8 cellular contexts compared by ENCODE assay signal in the genomic region with DNA sequence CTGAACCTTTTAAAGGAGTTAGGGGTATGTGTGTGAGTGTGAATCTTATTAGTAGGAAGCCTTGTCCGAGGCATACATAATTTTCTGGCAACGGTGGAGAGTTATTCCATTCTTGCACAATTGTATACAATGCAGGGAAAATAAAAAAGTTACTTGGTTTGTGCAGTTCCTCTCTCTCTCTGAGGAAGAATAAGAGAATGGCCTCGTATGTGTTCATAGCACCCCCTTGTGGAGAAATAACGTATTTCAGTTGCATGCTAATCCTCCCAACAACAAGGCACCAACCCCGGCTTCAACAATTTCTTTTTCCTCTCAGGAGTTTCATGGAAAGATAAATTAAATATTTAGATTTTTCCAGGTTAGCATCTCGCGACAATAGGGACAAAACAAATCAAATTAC. TPM values are rescaled to one million over a fixed set of nuclear protein-coding genes. Genes with fewer than 3 reads are reported as not detected.
DNase-seq lines count a peak whose midpoint lies in the region; ATAC-seq, FAIRE-seq and TF ChIP-seq lines count a peak whose summit lies in the region.

No MANE protein-coding gene starts in this region.

- 2 to 3% (median 2%) methylated on average over 7 of the region's 7 CpGs for WGBS in heart left ventricle, 4 donors

- FAIRE-seq in urothelium cell line (lab: Jason Lieb, UNC): no peak

- H3K36me3 ChIP-seq in heart left ventricle (no peaks in the 10 kb centered on the region), left lung (no peaks in the 10 kb centered on the region)

- H3K9me3 ChIP-seq in heart left ventricle (no peaks in the 10 kb centered on the region), left lung (no peaks in the 10 kb centered on the region)

- no peaks in the 10 kb centered on the region for H3K4me1 Mint-ChIP-seq in MCF 10A (ENCODE audit: insufficient read depth, unreplicated experiment)

- intact Hi-C loops in heart left ventricle (cut with DNase I): loop anchor here in 9 of 10 donors (1.0 to 10.0 kb wide), 7 partner anchors 448 to 620 kb away; no protein-coding TSS in a partner anchor
- intact Hi-C loops in cardiac septum (cut with DNase I): loop anchor here (10.0 kb wide), 1 partner anchor 550 kb away; no protein-coding TSS in a partner anchor
- intact Hi-C loops in MCF 10A (cut with micrococcal nuclease): loop anchor here (1.0 to 2.0 kb wide), 3 partner anchors 446 to 617 kb away; no protein-coding TSS in a partner anchor
- intact Hi-C loops in left lung (cut with DNase I): loop anchor here in 1 of 2 donors (10.0 kb wide), 1 partner anchor 550 kb away; no protein-coding TSS in a partner anchor

- DNase-seq in heart left ventricle (no peak), cardiac septum (ENCODE audit: low spot score) (no peak), MV-4-11 (lab: John Stamatoyannopoulos, UW) (peak; percentile 36), MCF 10A (ENCODE audit: unreplicated experiment) (peak; percentile 66), left lung (no peak), urothelium cell line (ENCODE audit: low spot score) (peak; percentile 7)
- no peak for DNase-seq in activated CD4-positive, CD25-positive, alpha-beta regulatory T cell treated with anti-CD3 and anti-CD28 coated beads, Interleukin-2, amount 50 U/mL, for 72 hours

- H3K4me3 Mint-ChIP-seq in MCF 10A (ENCODE audit: unreplicated experiment): no peak overlapping the region

- peaks cover 19% of the 10 kb centered on the region for H3K27me3 Mint-ChIP-seq in MCF 10A (ENCODE audit: insufficient read depth, unreplicated experiment)

- no peaks in the 10 kb centered on the region for H3K9me3 Mint-ChIP-seq in MCF 10A (ENCODE audit: unreplicated experiment)

- CTCF ChIA-PET in MCF 10A (lab: Yijun Ruan, JAX): interaction anchor here (0.6 to 2.4 kb wide), 15 partner anchors 8 to 1225 kb away, joined by 3 to 18 read pairs (median 4); no protein-coding TSS in a partner anchor

- H3K36me3 Mint-ChIP-seq in MCF 10A (ENCODE audit: insufficient read depth, unreplicated experiment): no peaks in the 10 kb centered on the region

- H3K27ac ChIP-seq in heart left ventricle (no peak overlapping the region), left lung (no peak overlapping the region)

- no TSS peak for BruUV-seq in MCF 10A (replicated peaks; lab: Mats Ljungman, UMichigan)

- H3K4me3 ChIP-seq in heart left ventricle: no peak overlapping the region
- H3K4me3 ChIP-seq in left lung: no peak overlapping the region

- TF ChIP-seq POLR2A in heart left ventricle (IDR thresholded peaks at IDR 0.05): no peak

- no peak overlapping the region for H3K27ac Mint-ChIP-seq in MCF 10A (ENCODE audit: low read depth, unreplicated experiment)

- ATAC-seq in heart left ventricle (peak in 1 of 4 donors; percentile 61), GM21786 (IDR thresholded peaks at IDR 0.05; ENCODE audit: unreplicated experiment) (peak; percentile 59), left lung (peak; percentile 89)

- POLR2A ChIA-PET in MCF 10A (lab: Yijun Ruan, JAX): interaction anchor here (0.6 kb wide), 1 partner anchor 564 kb away, joined by 3 read pairs; no protein-coding TSS in a partner anchor

- no peaks in the 10 kb centered on the region for H3K4me1 ChIP-seq in heart left ventricle
- H3K4me1 ChIP-seq in left lung: no peaks in the 10 kb centered on the region

- H3K27me3 ChIP-seq in heart left ventricle: peaks cover 0 to 37% (median 0%) of the 10 kb centered on the region in 9 donors
- no peaks in the 10 kb centered on the region for H3K27me3 ChIP-seq in left lung

- TF ChIP-seq CTCF in heart left ventricle (IDR thresholded peaks at IDR 0.05): peak; percentile 45 to 82 (median 63)
- TF ChIP-seq CTCF in MCF 10A (IDR thresholded peaks at IDR 0.05; ENCODE audit: unreplicated experiment): peak; percentile 80
- peak; percentile 64 to 74 for TF ChIP-seq CTCF in left lung (IDR thresholded peaks at IDR 0.05)

RNA-seq across cellular contexts. Expression of a gene that starts 33.7 kb away (rescaled TPM):
- total RNA-seq in heart left ventricle: 1 to 10 TPM in 5 of 9 donors, under 1 TPM in 4; 0.44 to 3.3 (median 1.5) TPM
- polyA plus RNA-seq in heart left ventricle: 1 to 10 TPM in 1 of 2 donors, under 1 TPM in 1; 0.68 to 1.4 TPM
- 1.2 TPM for total RNA-seq in cardiac septum
- 0.75 and 2.7 TPM in 2 replicates for total RNA-seq in MCF 10A (2022)
- total RNA-seq in left lung: 1 to 10 TPM; 3.2 to 3.6 TPM

Comparison
In these comparisons a context has a peak if more than half of its experiments do, and no peak if none do; other contexts are left out.
1. DNase-seq: peak in MV-4-11 (single experiment), MCF 10A (single experiment) and urothelium cell line (single experiment); none in heart left ventricle (0 of 5), cardiac septum (single experiment), left lung (0 of 2) and activated CD4-positive, CD25-positive, alpha-beta regulatory T cell treated with anti-CD3 and anti-CD28 coated beads, Interleukin-2, amount 50 U/mL, for 72 hours (single experiment).
2. Peak in every context shown above with its lines, with median percentiles within 50 percentile points of each other: CTCF ChIP-seq.